ENCODE assay signal across 9 cellular contexts in the genomic region with DNA sequence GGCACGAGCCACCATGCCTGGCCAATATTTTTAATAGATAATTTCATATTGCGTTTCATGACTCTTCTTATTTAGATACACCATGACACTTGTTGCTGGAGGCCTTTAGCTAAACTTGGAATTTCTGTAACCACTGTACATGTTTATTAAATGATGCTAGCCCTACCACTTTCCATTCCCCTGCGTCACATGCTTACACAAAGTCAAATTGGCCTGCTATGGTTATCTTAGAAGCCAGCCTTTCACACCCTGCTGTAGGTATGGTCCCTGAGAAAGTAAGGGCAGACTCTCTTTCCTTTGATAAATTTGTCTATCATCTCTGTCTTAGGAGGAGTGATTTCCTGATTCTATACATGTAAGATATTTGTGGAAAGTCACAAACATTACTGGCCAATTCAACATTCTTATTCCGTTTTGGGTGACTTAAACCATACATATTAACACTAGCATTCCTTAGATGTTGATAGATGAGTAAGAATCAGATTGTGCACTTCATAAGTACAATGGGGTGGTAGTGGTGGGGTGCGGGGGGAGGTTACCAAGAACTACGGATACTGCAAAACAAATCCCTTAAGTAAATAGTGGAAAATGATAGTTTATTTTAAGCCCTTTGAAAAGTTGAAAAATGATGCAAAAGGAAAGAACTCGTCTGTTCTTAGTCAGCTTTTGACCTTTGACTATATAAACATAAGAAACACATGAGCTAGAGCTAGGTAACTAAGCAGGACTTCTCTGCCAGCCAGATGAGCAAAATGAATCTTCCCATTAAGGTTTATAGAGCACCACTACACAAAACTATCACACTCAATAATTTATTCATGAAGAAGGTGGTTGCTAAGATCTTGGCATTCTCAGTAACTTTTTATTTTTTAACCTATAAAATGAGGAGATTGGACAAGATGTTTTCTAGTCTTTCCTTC. TPM values are rescaled to one million over a fixed set of nuclear protein-coding genes. Genes with fewer than 3 reads are reported as not detected.
A peak's percentile ranks its signal among the peaks of the same experiment; 100 is the strongest.
DNase-seq lines count a peak whose midpoint lies in the region; ATAC-seq lines count a peak whose summit lies in the region.
"Had no signal": no experiment of that assay in that cellular context is flagged by ENCODE, and none has a peak within 500 bp of the region (broad histone marks: within the 10 kb centered on the region; RNA-seq: fewer than 3 reads in every experiment).

No MANE protein-coding gene starts in this region.

- H3K9me3 Mint-ChIP-seq in activated T-cell treated with anti-CD3 and anti-CD28 coated beads, Interleukin-2, amount 50 U/mL, for 4 hours, result no peaks in the 10 kb centered on the region

- H3K36me3 Mint-ChIP-seq in activated T-cell treated with anti-CD3 and anti-CD28 coated beads, Interleukin-2, amount 50 U/mL, for 4 hours (ENCODE audit: insufficient read depth), result peaks cover 3% of the 10 kb centered on the region

- H3K27me3 Mint-ChIP-seq in activated T-cell treated with anti-CD3 and anti-CD28 coated beads, Interleukin-2, amount 50 U/mL, for 4 hours (ENCODE audit: low read depth), result no peaks in the 10 kb centered on the region

- peak overlapping the region; percentile 71 for H3K4me3 Mint-ChIP-seq in activated T-cell treated with anti-CD3 and anti-CD28 coated beads, Interleukin-2, amount 50 U/mL, for 4 hours

- peaks cover 73% of the 10 kb centered on the region for H3K4me1 Mint-ChIP-seq in activated T-cell treated with anti-CD3 and anti-CD28 coated beads, Interleukin-2, amount 50 U/mL, for 4 hours (ENCODE audit: low read depth)

- no peak for DNase-seq in activated CD4-positive, CD25-positive, alpha-beta regulatory T cell treated with anti-CD3 and anti-CD28 coated beads, Interleukin-2, amount 50 U/mL, for 72 hours
- peak; percentile 56 for DNase-seq in activated T-cell treated with anti-CD3 and anti-CD28 coated beads, Interleukin-2, amount 50 U/mL, for 4 hours
- DNase-seq in hepatic stellate cell (ENCODE audit: low spot score) (peak; percentile 74), DMS153 treated with DMSO at 0.1 percent for 48 hours (lab: John Stamatoyannopoulos, UW; ENCODE audit: unreplicated experiment) (no peak), cerebellum (ENCODE audit: low spot score) (no peak)
- peak; percentile 53 for DNase-seq in stimulated activated naive CD8-positive, alpha-beta T cell treated with anti-CD3 and anti-CD28 coated beads, Interleukin-15, Interleukin-2, amounts not matched to agents 100 U/mL and 50 U/mL, for 24 hours
- DNase-seq: NCI-H1436 treated with DMSO at 0.1 percent for 48 hours had no signal

- ATAC-seq in activated CD4-positive, CD25-positive, alpha-beta regulatory T cell treated with anti-CD3 and anti-CD28 coated beads, Interleukin-2, amount 50 U/mL, for 24 hours, result peak; percentile 42 to 48
- peak; percentile 52 to 55 for ATAC-seq in activated T-cell treated with anti-CD3 and anti-CD28 coated beads, Interleukin-2, amount 50 U/mL, for 4 hours
- peak; percentile 66 for ATAC-seq in stimulated activated naive CD8-positive, alpha-beta T cell treated with anti-CD3 and anti-CD28 coated beads, Interleukin-15, Interleukin-2, amounts not matched to agents 100 U/mL and 50 U/mL, for 24 hours
- no peak for ATAC-seq in HG02840 (IDR thresholded peaks at IDR 0.05; ENCODE audit: low FRiP score, unreplicated experiment)

RNA-seq across cellular contexts. Expression of gene NDUFV2, which starts 7.9 kb away (rescaled TPM):
- total RNA-seq in activated T-cell treated with anti-CD3 and anti-CD28 coated beads, Interleukin-2, amount 50 U/mL, for 4 hours, result 100 to 1,000 TPM; 254 to 279 (median 265) TPM
- total RNA-seq in cerebellum, result 80.8 TPM

RNA-seq across cellular contexts. Expression of gene ANKRD12, which starts 42.0 kb away (rescaled TPM):
- 10 to 100 TPM; 49.7 to 62.9 (median 57.7) TPM for total RNA-seq in activated T-cell treated with anti-CD3 and anti-CD28 coated beads, Interleukin-2, amount 50 U/mL, for 4 hours
- total RNA-seq in cerebellum, result 102 TPM

Comparison
In these comparisons a context has a peak if more than half of its experiments do, and no peak if none do; other contexts are left out.
1. DNase-seq: peak in activated T-cell treated with anti-CD3 and anti-CD28 coated beads, Interleukin-2, amount 50 U/mL, for 4 hours (single experiment), hepatic stellate cell (single experiment) and stimulated activated naive CD8-positive, alpha-beta T cell treated with anti-CD3 and anti-CD28 coated beads, Interleukin-15, Interleukin-2, amounts not matched to agents 100 U/mL and 50 U/mL, for 24 hours (single experiment); none in activated CD4-positive, CD25-positive, alpha-beta regulatory T cell treated with anti-CD3 and anti-CD28 coated beads, Interleukin-2, amount 50 U/mL, for 72 hours (single experiment), DMS153 treated with DMSO at 0.1 percent for 48 hours (single experiment) and cerebellum (single experiment).